In the genomic region with DNA sequence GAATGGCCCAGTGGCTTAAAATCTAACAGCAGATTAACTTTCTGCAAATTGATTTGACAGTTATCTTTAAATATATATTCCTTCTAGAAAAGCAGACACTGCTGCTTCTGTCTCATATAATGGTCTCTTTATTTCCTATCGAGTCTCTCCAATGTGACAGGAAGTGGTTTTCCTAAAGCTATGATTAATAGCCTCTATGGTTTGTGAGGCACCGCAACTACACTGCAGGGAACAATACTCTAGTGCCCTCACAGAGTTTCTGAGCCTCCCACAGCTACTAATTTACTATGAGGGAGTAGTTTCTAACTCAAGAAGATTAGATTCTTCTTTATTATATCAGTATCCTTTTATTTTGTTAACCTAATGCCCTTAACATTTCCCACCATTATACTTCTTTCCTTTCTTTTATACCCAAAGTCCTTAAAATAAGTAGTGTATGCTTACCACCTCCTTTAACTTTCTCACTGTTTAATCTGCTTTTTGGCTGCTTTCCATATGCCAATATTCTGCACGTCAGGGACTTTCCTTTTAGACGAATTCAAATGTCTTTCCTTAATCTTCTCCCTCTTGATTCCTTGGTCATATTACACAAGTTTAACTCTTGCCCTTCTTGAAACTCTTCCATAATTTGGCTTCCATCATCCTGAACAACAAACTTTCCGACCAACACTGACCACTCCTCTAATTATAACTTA, we compare ENCODE assay signal across 10 cellular contexts. TPM values are rescaled to one million over a fixed set of nuclear protein-coding genes. Genes with fewer than 3 reads are reported as not detected.
DNase-seq lines count a peak whose midpoint lies in the region; FAIRE-seq and TF ChIP-seq lines count a peak whose summit lies in the region.
"Had no signal": no experiment of that assay in that cellular context is flagged by ENCODE, and none has a peak within 500 bp of the region (broad histone marks: within the 10 kb centered on the region; RNA-seq: fewer than 3 reads in every experiment).

No MANE protein-coding gene starts in this region.

- TF ChIP-seq EP300 in esophagus muscularis mucosa (IDR thresholded peaks at IDR 0.05): no peak

- H3K4me3 ChIP-seq in H7 (ENCODE audit: insufficient read depth, low read depth, low read length): no peak overlapping the region
- H3K4me3 ChIP-seq in colonic mucosa: no peak overlapping the region
- H3K4me3 ChIP-seq in esophagus muscularis mucosa: no peak overlapping the region
- H3K4me3 ChIP-seq: skin epidermis had no signal

- H3K36me3 ChIP-seq in H7 (replicated peaks; ENCODE audit: control insufficient read depth, insufficient read depth, low read length): no peaks in the 10 kb centered on the region
- H3K36me3 ChIP-seq in colonic mucosa: no peaks in the 10 kb centered on the region
- no peaks in the 10 kb centered on the region for H3K36me3 ChIP-seq in esophagus muscularis mucosa

- H3K36me3 Mint-ChIP-seq in chondrocyte (ENCODE audit: low read depth): peaks cover 7% of the 10 kb centered on the region

- H3K9me3 Mint-ChIP-seq in chondrocyte (ENCODE audit: low read depth): peaks cover 24% of the 10 kb centered on the region

- TF ChIP-seq CTCF in chondrocyte (IDR thresholded peaks at IDR 0.05): no peak
- no peak for TF ChIP-seq CTCF in colonic mucosa (IDR thresholded peaks at IDR 0.05)
- no peak for TF ChIP-seq CTCF in esophagus muscularis mucosa (IDR thresholded peaks at IDR 0.05)

- no peaks in the 10 kb centered on the region for H3K27me3 ChIP-seq in H7 (ENCODE audit: control insufficient read depth, insufficient read depth, low read length)
- no peaks in the 10 kb centered on the region for H3K27me3 ChIP-seq in colonic mucosa
- H3K27me3 ChIP-seq in esophagus muscularis mucosa: no peaks in the 10 kb centered on the region

- 33% methylated on average over 5 of the region's 5 CpGs for WGBS in esophagus muscularis mucosa

- no peaks in the 10 kb centered on the region for H3K27me3 Mint-ChIP-seq in chondrocyte (ENCODE audit: low read depth)

- H3K9ac ChIP-seq in colonic mucosa (ENCODE audit: low read depth in 2 of 2, low read length in 2 of 2): no peak overlapping the region

- intact Hi-C loops in colonic mucosa (cut with DNase I) (no loop called here), esophagus muscularis mucosa (cut with DNase I) (no loop called here)

- H3K9me3 ChIP-seq in colonic mucosa: no peaks in the 10 kb centered on the region
- H3K9me3 ChIP-seq in esophagus muscularis mucosa: peaks cover 0 to 10% (median 9%) of the 10 kb centered on the region in 4 donors

- no peak overlapping the region for H3K27ac ChIP-seq in colonic mucosa
- peak overlapping the region in 2 of 4 donors; percentile 67 to 78 for H3K27ac ChIP-seq in esophagus muscularis mucosa (replicated peaks in 1 of 4)

- peak overlapping the region; percentile 93 for H3K27ac Mint-ChIP-seq in chondrocyte (ENCODE audit: unreplicated experiment)

- peak; percentile 99 for FAIRE-seq in RCC 7860 (lab: Jason Lieb, UNC)
- FAIRE-seq: TTC549 had no signal

- no peak for TF ChIP-seq POLR2A in esophagus muscularis mucosa (IDR thresholded peaks at IDR 0.05; ENCODE audit: low read depth)

- H3K4me3 Mint-ChIP-seq in chondrocyte (ENCODE audit: unreplicated experiment): no peak overlapping the region

- DNase-seq in activated CD4-positive, alpha-beta T cell treated with anti-CD3 and anti-CD28 coated beads for 48 hours: peak; percentile 39
- no peak for DNase-seq in activated CD4-positive, alpha-beta T cell treated with anti-CD3 and anti-CD28 coated beads, Interleukin-2, amount 50 U/mL, for 48 hours
- DNase-seq in RCC 7860 (ENCODE audit: low spot score): peak; percentile 92
- no peak for DNase-seq in chondrocyte (ENCODE audit: low spot score)
- peak; percentile 39 for DNase-seq in stimulated activated CD4-positive, alpha-beta T cell treated with anti-CD3 and anti-CD28 coated beads, Interleukin-4, amount 100 ng/mL, for 24 hours
- no peak for DNase-seq in H7
- DNase-seq in colonic mucosa: no peak
- DNase-seq in esophagus muscularis mucosa (ENCODE audit: extremely low spot score): no peak

- H3K4me1 ChIP-seq in colonic mucosa (no peaks in the 10 kb centered on the region), esophagus muscularis mucosa (peaks cover 16 to 26% (median 23%) of the 10 kb centered on the region in 4 donors)

- H3K4me1 Mint-ChIP-seq in chondrocyte (ENCODE audit: low read depth): peaks cover 37% of the 10 kb centered on the region

RNA-seq across cellular contexts. Expression of a gene that starts 23.8 kb away (rescaled TPM):
- total RNA-seq in chondrocyte (123 to 145 TPM (median 143 TPM) in 3 replicates), colonic mucosa (10 to 100 TPM; 30.3 to 48.9 TPM), esophagus muscularis mucosa (100 to 1,000 TPM in 1 of 4 donors, 10 to 100 TPM in 3; 67.3 to 111 (median 77.8) TPM)
- 5.3 and 8.6 TPM in 2 replicates for total RNA-seq in H7 (2014; rRNA removed; shearing (Covaris generic))

Comparison
In these comparisons a context has a peak if more than half of its experiments do, and no peak if none do; other contexts are left out.
1. DNase-seq: peak in activated CD4-positive, alpha-beta T cell treated with anti-CD3 and anti-CD28 coated beads for 48 hours (single experiment), RCC 7860 (single experiment) and stimulated activated CD4-positive, alpha-beta T cell treated with anti-CD3 and anti-CD28 coated beads, Interleukin-4, amount 100 ng/mL, for 24 hours (single experiment); none in activated CD4-positive, alpha-beta T cell treated with anti-CD3 and anti-CD28 coated beads, Interleukin-2, amount 50 U/mL, for 48 hours (0 of 2), chondrocyte (single experiment), H7 (single experiment), colonic mucosa (single experiment) and esophagus muscularis mucosa (single experiment).